11 cellular contexts compared by ENCODE assay signal in the genomic region with DNA sequence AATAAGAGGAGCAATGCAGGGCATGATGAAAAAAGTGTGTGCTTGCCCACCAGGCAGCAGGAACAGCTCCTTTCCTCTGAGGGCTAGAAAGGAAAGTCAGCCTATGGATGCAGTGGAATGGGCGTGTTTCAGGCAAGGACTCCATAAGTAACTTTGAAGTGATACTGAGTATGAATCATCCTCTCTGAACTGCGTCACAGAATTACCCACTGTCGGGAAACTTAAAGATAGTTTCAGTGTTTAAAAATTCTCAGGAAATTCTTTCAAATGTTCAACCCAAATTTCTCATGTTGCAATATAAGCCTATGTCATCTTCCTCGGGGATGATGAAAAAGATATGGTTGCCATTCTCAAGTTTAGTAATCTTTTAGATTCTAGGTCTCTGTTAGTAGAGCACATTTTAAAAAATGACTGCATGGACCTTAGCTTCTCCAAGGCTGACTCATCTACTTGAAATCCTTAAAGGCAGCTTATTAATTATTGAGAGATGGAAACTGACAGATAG. TPM values are rescaled to one million over a fixed set of nuclear protein-coding genes. Genes with fewer than 3 reads are reported as not detected.
DNase-seq lines count a peak whose midpoint lies in the region; ATAC-seq and TF ChIP-seq lines count a peak whose summit lies in the region.
"Had no signal": no experiment of that assay in that cellular context is flagged by ENCODE, and none has a peak within 500 bp of the region (broad histone marks: within the 10 kb centered on the region; RNA-seq: fewer than 3 reads in every experiment).

No MANE protein-coding gene starts in this region.

- H3K4me1 ChIP-seq in GM23248 (ENCODE audit: insufficient read depth) (peaks cover 23% of the 10 kb centered on the region), hepatocyte (ENCODE audit: insufficient read depth) (no peaks in the 10 kb centered on the region)

- in situ Hi-C loops in GM23248 (cut with MboI): no loop called here

- no peak for TF ChIP-seq CTCF in hepatocyte (IDR thresholded peaks at IDR 0.05; ENCODE audit: poor library complexity)

- H3K4me3 Mint-ChIP-seq in activated T-helper 17 cell treated with anti-CD3 and anti-CD28 coated beads, Interleukin-2, amount 50 U/mL, for 72 hours: peak overlapping the region; percentile 32
- H3K4me3 Mint-ChIP-seq: T-helper 1 cell treated with Interleukin-12 subunit alpha and Interleukin-12 subunit beta and Interleukin-4 antibody, amounts not matched to agents 30 μg/mL and 1 μg/mL, for 36 hours had no signal

- no peaks in the 10 kb centered on the region for H3K27me3 ChIP-seq in GM23248 (replicated peaks; ENCODE audit: insufficient read depth)
- H3K27me3 ChIP-seq in hepatocyte: no peaks in the 10 kb centered on the region

- peak overlapping the region; percentile 53 for H3K9ac ChIP-seq in GM23248

- H4K20me1 ChIP-seq in GM23248 (ENCODE audit: insufficient read depth): no peaks in the 10 kb centered on the region
- H4K20me1 ChIP-seq in hepatocyte (ENCODE audit: insufficient read depth, poor library complexity, severe bottlenecking): no peaks in the 10 kb centered on the region

- H3K9me3 Mint-ChIP-seq in activated T-helper 17 cell treated with anti-CD3 and anti-CD28 coated beads, Interleukin-2, amount 50 U/mL, for 72 hours: no peaks in the 10 kb centered on the region
- H3K9me3 Mint-ChIP-seq: T-helper 1 cell treated with Interleukin-12 subunit alpha and Interleukin-12 subunit beta and Interleukin-4 antibody, amounts not matched to agents 30 μg/mL and 1 μg/mL, for 36 hours had no signal

- H3K36me3 Mint-ChIP-seq in activated T-helper 17 cell treated with anti-CD3 and anti-CD28 coated beads, Interleukin-2, amount 50 U/mL, for 72 hours (ENCODE audit: low read depth): peaks cover 43% of the 10 kb centered on the region

- WGBS in GM23248 (ENCODE audit: low coverage in 1 of 2, low lambda C conversion rate in 2 of 2, missing lambda C conversion rate in 2 of 2), 2 experiments: 1% methylated on average over 4 of the region's 4 CpGs
- 73% methylated on average over 4 of the region's 4 CpGs for WGBS in hepatocyte (ENCODE audit: low lambda C conversion rate, missing lambda C conversion rate)

- H3K27me3 Mint-ChIP-seq in activated T-helper 17 cell treated with anti-CD3 and anti-CD28 coated beads, Interleukin-2, amount 50 U/mL, for 72 hours: no peaks in the 10 kb centered on the region

- H3K27ac ChIP-seq in GM23248 (peak overlapping the region; percentile 86), hepatocyte (peak overlapping the region; percentile 65)
- H3K27ac ChIP-seq: HL-60 had no signal

- H3K36me3 ChIP-seq in GM23248 (ENCODE audit: low read depth) (peaks cover 14% of the 10 kb centered on the region; the same call in 1 of the 2 replicates), hepatocyte (replicated peaks; ENCODE audit: insufficient read depth, low read depth) (no peaks in the 10 kb centered on the region)

- H3K79me2 ChIP-seq in GM23248 (ENCODE audit: insufficient read depth) (no peaks in the 10 kb centered on the region), hepatocyte (no peaks in the 10 kb centered on the region)

- H3K4me2 ChIP-seq in GM23248 (ENCODE audit: unreplicated experiment) (peak overlapping the region; percentile 62), hepatocyte (no peak overlapping the region)

- peak; percentile 93 for ATAC-seq in activated T-helper 17 cell treated with anti-CD3 and anti-CD28 coated beads, Interleukin-2, amount 50 U/mL, for 72 hours (replicated peaks)
- no peak for ATAC-seq in GM21360 (IDR thresholded peaks at IDR 0.05; ENCODE audit: unreplicated experiment)

- peak; percentile 61 for DNase-seq in AG08396 (ENCODE audit: low spot score)
- DNase-seq in GM23248: peak; percentile 96
- peak; percentile 40 for DNase-seq in hepatocyte (ENCODE audit: low spot score)
- DNase-seq in NCI-H2107 (lab: John Stamatoyannopoulos, UW): no peak
- DNase-seq in inferior parietal cortex (ENCODE audit: extremely low spot score): no peak
- no peak for DNase-seq in NCI-H82 treated with DMSO at 0.1 percent for 48 hours (lab: John Stamatoyannopoulos, UW; ENCODE audit: unreplicated experiment)
- DNase-seq: nucleus accumbens had no signal

- H3K9me2 ChIP-seq in GM23248 (ENCODE audit: insufficient read depth) (no peaks in the 10 kb centered on the region), hepatocyte (replicated peaks; ENCODE audit: insufficient read depth) (no peaks in the 10 kb centered on the region)

- H3K4me3 ChIP-seq in GM23248 (peak overlapping the region; percentile 35), hepatocyte (no peak overlapping the region)

- H3F3A ChIP-seq in GM23248 (ENCODE audit: insufficient read depth): peaks cover 36% of the 10 kb centered on the region

- H2AFZ ChIP-seq in GM23248 (peak overlapping the region; percentile 14; the same call in 1 of the 2 replicates), hepatocyte (no peak overlapping the region)

- peak overlapping the region; percentile 53 for H3K27ac Mint-ChIP-seq in activated T-helper 17 cell treated with anti-CD3 and anti-CD28 coated beads, Interleukin-2, amount 50 U/mL, for 72 hours
- H3K27ac Mint-ChIP-seq: T-helper 1 cell treated with Interleukin-12 subunit alpha and Interleukin-12 subunit beta and Interleukin-4 antibody, amounts not matched to agents 30 μg/mL and 1 μg/mL, for 36 hours had no signal

- H3K9me3 ChIP-seq in GM23248 (ENCODE audit: low read depth) (no peaks in the 10 kb centered on the region), hepatocyte (ENCODE audit: low read depth) (no peaks in the 10 kb centered on the region)

- H3K4me1 Mint-ChIP-seq in activated T-helper 17 cell treated with anti-CD3 and anti-CD28 coated beads, Interleukin-2, amount 50 U/mL, for 72 hours: peaks cover 9% of the 10 kb centered on the region

RNA-seq across cellular contexts. Expression of a gene that starts 27.7 kb away (rescaled TPM):
- total RNA-seq in GM23248 (2014; rRNA removed; shearing (Covaris generic)): 15.5 and 17.1 TPM in 2 replicates
- polyA plus RNA-seq in GM23248 (2016; fragmentation: Nextera tagmentation; extraction: Ambion mirVana) (11.1 and 14.0 TPM in 2 replicates), hepatocyte (5.8 and 6.7 TPM in 2 replicates)
- total RNA-seq in activated T-helper 17 cell treated with anti-CD3 and anti-CD28 coated beads, Interleukin-2, amount 50 U/mL, for 72 hours: 10 to 100 TPM in 1 of 2 donors, 1 to 10 TPM in 1; 9.1 to 14.8 TPM
- 10.5 and 12.0 TPM in 2 replicates for total RNA-seq in hepatocyte

RNA-seq across cellular contexts. Expression of a gene that starts 27.8 kb away (rescaled TPM):
- total RNA-seq in GM23248 (2014; rRNA removed; shearing (Covaris generic)): 53.4 and 58.5 TPM in 2 replicates
- 35.2 and 36.4 TPM in 2 replicates for polyA plus RNA-seq in GM23248 (2016; fragmentation: Nextera tagmentation; extraction: Ambion mirVana)
- 10 to 100 TPM; 71.2 to 88.3 TPM for total RNA-seq in activated T-helper 17 cell treated with anti-CD3 and anti-CD28 coated beads, Interleukin-2, amount 50 U/mL, for 72 hours
- 58.0 and 63.5 TPM in 2 replicates for total RNA-seq in hepatocyte
- 32.2 and 35.6 TPM in 2 replicates for polyA plus RNA-seq in hepatocyte

Comparison
In these comparisons a context has a peak if more than half of its experiments do, and no peak if none do; other contexts are left out.
1. DNase-seq: peak in AG08396 (single experiment), GM23248 (single experiment) and hepatocyte (single experiment); none in NCI-H2107 (single experiment), inferior parietal cortex (single experiment) and NCI-H82 treated with DMSO at 0.1 percent for 48 hours (single experiment).